ENCODE assay signal across 8 cellular contexts in genomic region chr11:16785520-16786128, GRCh38. TPM values are rescaled to one million over a fixed set of nuclear protein-coding genes. Genes with fewer than 3 reads are reported as not detected.
A peak's percentile ranks its signal among the peaks of the same experiment; 100 is the strongest.
DNase-seq lines count a peak whose midpoint lies in the region; ATAC-seq and TF ChIP-seq lines count a peak whose summit lies in the region.

No MANE protein-coding gene starts in this region.

- intact Hi-C loops in lower lobe of right lung (cut with DNase I), result no loop called here

- H3K27me3 ChIP-seq in lower lobe of right lung (ENCODE audit: low read depth), result no peaks in the 10 kb centered on the region

- DNase-seq in AG10803 (ENCODE audit: low read depth) (peak; percentile 77), NCI-H2171 (lab: John Stamatoyannopoulos, UW) (peak; percentile 19), dermis microvascular lymphatic vessel endothelial cell (ENCODE audit: low read depth in 2 of 2) (peak; percentile 60 to 77), lower lobe of right lung (peak; percentile 65)
- DNase-seq in activated CD4-positive, alpha-beta T cell treated with anti-CD3 and anti-CD28 coated beads for 1 hour, result peak; percentile 27
- peak; percentile 14 for DNase-seq in stimulated activated CD8-positive, alpha-beta memory T cell treated with anti-CD3 and anti-CD28 coated beads, Interleukin-15, amount 100 ng/mL, for 1 hour (ENCODE audit: low read depth)

- peak; percentile 87 for ATAC-seq in GM18867 (IDR thresholded peaks at IDR 0.05; ENCODE audit: unreplicated experiment)
- ATAC-seq in HG03064 (IDR thresholded peaks at IDR 0.05; ENCODE audit: low read depth, unreplicated experiment), result peak; percentile 60
- peak; percentile 73 to 76 for ATAC-seq in lower lobe of right lung

- H3K27ac ChIP-seq in lower lobe of right lung, result peak overlapping the region; percentile 21

- no peaks in the 10 kb centered on the region for H3K9me3 ChIP-seq in lower lobe of right lung

- TF ChIP-seq CTCF in AG10803 (conservative IDR thresholded peaks at IDR 0.05; ENCODE audit: low read length), result peak; percentile 96
- peak; percentile 91 for TF ChIP-seq CTCF in lower lobe of right lung (IDR thresholded peaks at IDR 0.05)

- H3K4me3 ChIP-seq in AG10803 (ENCODE audit: low read length) (no peak overlapping the region), lower lobe of right lung (no peak overlapping the region)

- peaks cover 39% of the 10 kb centered on the region for H3K4me1 ChIP-seq in lower lobe of right lung

- peaks cover 13% of the 10 kb centered on the region for H3K36me3 ChIP-seq in lower lobe of right lung

RNA-seq across cellular contexts. Expression of gene C11orf58, which starts 47.2 kb away (rescaled TPM):
- total RNA-seq in dermis microvascular lymphatic vessel endothelial cell, result 143 and 193 TPM in 2 replicates
- total RNA-seq in lower lobe of right lung, result 104 TPM

Comparison
In these comparisons a context has a peak if more than half of its experiments do, and no peak if none do; other contexts are left out.
1. DNase-seq: peak in every context shown above with its lines; median percentile 77 in AG10803; 68 in dermis microvascular lymphatic vessel endothelial cell; 65 in lower lobe of right lung; 27 in activated CD4-positive, alpha-beta T cell treated with anti-CD3 and anti-CD28 coated beads for 1 hour; 19 in NCI-H2171; 14 in stimulated activated CD8-positive, alpha-beta memory T cell treated with anti-CD3 and anti-CD28 coated beads, Interleukin-15, amount 100 ng/mL, for 1 hour.